1 cellular context compared by ENCODE assay signal in the genomic region with DNA sequence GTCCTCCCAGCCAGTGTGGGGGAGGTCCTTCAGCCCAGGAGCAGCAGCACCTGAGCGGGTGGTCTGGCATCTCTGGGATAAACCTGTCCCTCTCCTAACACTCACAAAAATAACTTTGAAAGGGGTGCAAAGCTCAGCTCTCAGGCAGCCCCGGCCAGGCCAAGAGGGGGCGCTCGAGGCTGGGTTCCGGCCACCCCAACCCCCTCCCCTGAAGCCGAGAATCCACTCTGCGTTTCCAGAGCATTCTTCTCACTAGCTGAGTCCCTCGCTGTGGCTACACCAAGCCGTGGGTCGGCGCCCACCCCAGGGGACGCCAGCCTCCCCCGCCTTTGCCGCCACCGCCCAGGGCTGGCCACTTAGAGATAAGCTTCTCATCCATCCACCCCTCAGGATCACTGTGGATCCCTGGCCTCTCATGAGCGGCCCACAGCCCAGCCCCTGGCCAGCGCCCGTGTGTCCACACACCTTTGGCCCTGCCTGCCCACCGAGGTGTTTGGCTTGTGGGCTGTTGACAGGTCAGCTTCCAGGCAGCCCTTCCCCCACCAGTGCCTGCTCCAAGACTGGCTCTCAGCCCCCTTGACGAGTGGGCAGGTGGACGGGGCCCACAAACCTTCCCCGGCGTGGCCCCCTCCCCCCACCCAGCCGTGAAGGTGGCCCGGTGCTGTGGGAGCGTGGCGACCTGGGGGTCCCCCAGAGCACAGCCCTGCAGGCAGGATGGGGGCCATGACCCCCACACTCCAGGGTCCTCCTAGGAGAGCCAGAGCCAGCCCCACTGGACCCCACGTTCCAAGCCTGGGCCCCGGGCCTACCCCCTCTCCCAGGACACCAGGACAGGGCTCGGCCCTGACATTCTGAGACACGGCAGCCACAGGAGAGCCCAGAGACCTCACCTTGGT.
TF ChIP-seq lines count a peak whose summit lies in the region.

No MANE protein-coding gene starts in this region.

TF ChIP-seq in GM12878, 131 proteins besides CTCF, POLR2A, EP300 and RAD21:
- TF ChIP-seq FOS (IDR thresholded peaks at IDR 0.05; ENCODE audit: borderline replicate concordance, extremely low read depth, insufficient read length): no peak
- TF ChIP-seq, protein P1, sequence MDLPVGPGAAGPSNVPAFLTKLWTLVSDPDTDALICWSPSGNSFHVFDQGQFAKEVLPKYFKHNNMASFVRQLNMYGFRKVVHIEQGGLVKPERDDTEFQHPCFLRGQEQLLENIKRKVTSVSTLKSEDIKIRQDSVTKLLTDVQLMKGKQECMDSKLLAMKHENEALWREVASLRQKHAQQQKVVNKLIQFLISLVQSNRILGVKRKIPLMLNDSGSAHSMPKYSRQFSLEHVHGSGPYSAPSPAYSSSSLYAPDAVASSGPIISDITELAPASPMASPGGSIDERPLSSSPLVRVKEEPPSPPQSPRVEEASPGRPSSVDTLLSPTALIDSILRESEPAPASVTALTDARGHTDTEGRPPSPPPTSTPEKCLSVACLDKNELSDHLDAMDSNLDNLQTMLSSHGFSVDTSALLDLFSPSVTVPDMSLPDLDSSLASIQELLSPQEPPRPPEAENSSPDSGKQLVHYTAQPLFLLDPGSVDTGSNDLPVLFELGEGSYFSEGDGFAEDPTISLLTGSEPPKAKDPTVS (IDR thresholded peaks at IDR 0.05; ENCODE audit: low read depth, low read length): peak; percentile 72; the same call in 1 of the 2 replicates
- 0 out of 2 replicates have a peak, but pooled peaks have one; percentile 26 for TF ChIP-seq ZNF207 (IDR thresholded peaks at IDR 0.05; ENCODE audit: borderline replicate concordance)
- 0 out of 2 replicates have a peak, but pooled peaks have one; percentile 35 for TF ChIP-seq CHD2 (IDR thresholded peaks at IDR 0.05; ENCODE audit: borderline replicate concordance, low read depth, low read length)
- peak; percentile 33; the same call in 1 of the 2 replicates for TF ChIP-seq SMC3 (IDR thresholded peaks at IDR 0.05; ENCODE audit: borderline replicate concordance, low read length)
